14 cellular contexts compared by ENCODE assay signal in genomic region chr7:93011351-93012294, GRCh38.
A peak's percentile ranks its signal among the peaks of the same experiment; 100 is the strongest.
DNase-seq lines count a peak whose midpoint lies in the region; ATAC-seq and TF ChIP-seq lines count a peak whose summit lies in the region.
"Had no signal": no experiment of that assay in that cellular context is flagged by ENCODE, and none has a peak within 500 bp of the region (broad histone marks: within the 10 kb centered on the region; RNA-seq: fewer than 3 reads in every experiment).

No MANE protein-coding gene starts in this region.

- intact Hi-C loops in activated CD4-positive, alpha-beta T cell treated with anti-CD3 and anti-CD28 coated beads for 36 hours (cut with DNase I, micrococcal nuclease): no loop called here
- intact Hi-C loops in mucosa of descending colon (cut with DNase I, micrococcal nuclease): no loop called here

- POLR2A ChIA-PET in activated CD4-positive, alpha-beta T cell treated with anti-CD3 and anti-CD28 coated beads for 36 hours (lab: Charles Lee): interaction anchor here (0.6 kb wide), 1 partner anchor 57 kb away, joined by 3 read pairs; no protein-coding TSS in a partner anchor

- H3K4me3 ChIP-seq in astrocyte of the cerebellum (ENCODE audit: low read depth, low read length) (no peak overlapping the region), mucosa of descending colon (no peak overlapping the region)
- H3K4me3 ChIP-seq: thoracic aorta had no signal

- H3K27ac ChIP-seq in foreskin keratinocyte: no peak overlapping the region
- H3K27ac ChIP-seq: 22Rv1, thoracic aorta had no signal

- no peak for TF ChIP-seq CTCF in astrocyte of the cerebellum (IDR thresholded peaks at IDR 0.05; ENCODE audit: low read depth, low read length, missing control alignments)
- TF ChIP-seq CTCF in foreskin keratinocyte (conservative IDR thresholded peaks at IDR 0.05): no peak
- TF ChIP-seq CTCF in mucosa of descending colon (IDR thresholded peaks at IDR 0.05): no peak

- H3K27me3 ChIP-seq in foreskin keratinocyte: no peaks in the 10 kb centered on the region

- H3K36me3 ChIP-seq in mucosa of descending colon (ENCODE audit: low read depth): no peaks in the 10 kb centered on the region
- H3K36me3 ChIP-seq: thoracic aorta had no signal

- H3K9me3 Mint-ChIP-seq in activated CD4-positive, alpha-beta T cell treated with anti-CD3 and anti-CD28 coated beads for 36 hours (ENCODE audit: low read depth): no peaks in the 10 kb centered on the region
- H3K9me3 Mint-ChIP-seq: activated naive CD4-positive, alpha-beta T cell treated with anti-CD3 and anti-CD28 coated beads, Interleukin-2, amount 50 U/mL, for 72 hours; dendritic cell treated with granulocyte-macrophage colony-stimulating factor and Interleukin-4, amounts not matched to agents 40 ng/mL and 50 ng/mL, for 4 days had no signal

- H3K4me3 Mint-ChIP-seq in activated CD4-positive, alpha-beta T cell treated with anti-CD3 and anti-CD28 coated beads for 36 hours: no peak overlapping the region
- H3K4me3 Mint-ChIP-seq: dendritic cell treated with granulocyte-macrophage colony-stimulating factor and Interleukin-4, amounts not matched to agents 40 ng/mL and 50 ng/mL, for 4 days had no signal

- ATAC-seq in activated CD4-positive, alpha-beta T cell treated with anti-CD3 and anti-CD28 coated beads for 36 hours: peak; percentile 49
- ATAC-seq in foreskin keratinocyte: peak; percentile 89
- no peak for ATAC-seq in GM21723 (IDR thresholded peaks at IDR 0.05; ENCODE audit: unreplicated experiment)
- ATAC-seq in mucosa of descending colon: no peak
- no peak for ATAC-seq in HG03469 (IDR thresholded peaks at IDR 0.05; ENCODE audit: unreplicated experiment)
- ATAC-seq in GM18868 (IDR thresholded peaks at IDR 0.05; ENCODE audit: unreplicated experiment): no peak
- ATAC-seq: activated naive CD4-positive, alpha-beta T cell treated with anti-CD3 and anti-CD28 coated beads, Interleukin-2, amount 50 U/mL, for 72 hours had no signal

- H3K4me1 Mint-ChIP-seq in activated CD4-positive, alpha-beta T cell treated with anti-CD3 and anti-CD28 coated beads for 36 hours: peaks cover 8% of the 10 kb centered on the region

- CTCF ChIA-PET in activated CD4-positive, alpha-beta T cell treated with anti-CD3 and anti-CD28 coated beads for 36 hours (lab: Charles Lee): interaction anchor here (0.6 to 1.1 kb wide), 6 partner anchors 9 to 564 kb away, joined by 3 to 4 read pairs (median 3); partner anchors contain the start of gene GATAD1

- peaks cover 6% of the 10 kb centered on the region for H3K27me3 Mint-ChIP-seq in activated CD4-positive, alpha-beta T cell treated with anti-CD3 and anti-CD28 coated beads for 36 hours
- H3K27me3 Mint-ChIP-seq: dendritic cell treated with granulocyte-macrophage colony-stimulating factor and Interleukin-4, amounts not matched to agents 40 ng/mL and 50 ng/mL, for 4 days had no signal

- no peaks in the 10 kb centered on the region for H3K36me3 Mint-ChIP-seq in activated CD4-positive, alpha-beta T cell treated with anti-CD3 and anti-CD28 coated beads for 36 hours (ENCODE audit: low read depth)
- H3K36me3 Mint-ChIP-seq: activated naive CD4-positive, alpha-beta T cell treated with anti-CD3 and anti-CD28 coated beads, Interleukin-2, amount 50 U/mL, for 72 hours had no signal

- peaks cover 15% of the 10 kb centered on the region for H3K4me1 ChIP-seq in foreskin keratinocyte
- H3K4me1 ChIP-seq in mucosa of descending colon (ENCODE audit: low read depth): peaks cover 32% of the 10 kb centered on the region

- DNase-seq in activated CD4-positive, alpha-beta T cell treated with anti-CD3 and anti-CD28 coated beads for 36 hours: no peak
- no peak for DNase-seq in activated CD4-positive, alpha-beta T cell treated with anti-CD3 and anti-CD28 coated beads, Interleukin-2, amount 50 U/mL, for 1 hour
- DNase-seq in astrocyte of the cerebellum (ENCODE audit: low read depth) (peak; percentile 95), foreskin keratinocyte (peak; percentile 90 to 96), mucosa of descending colon (no peak)
- DNase-seq: Karpas-422, midbrain had no signal

- H3K9me3 ChIP-seq in mucosa of descending colon: no peaks in the 10 kb centered on the region
- H3K9me3 ChIP-seq: thoracic aorta had no signal

- H3K27ac Mint-ChIP-seq in activated CD4-positive, alpha-beta T cell treated with anti-CD3 and anti-CD28 coated beads for 36 hours: no peak overlapping the region
- H3K27ac Mint-ChIP-seq: activated naive CD4-positive, alpha-beta T cell treated with anti-CD3 and anti-CD28 coated beads, Interleukin-2, amount 50 U/mL, for 72 hours; dendritic cell treated with granulocyte-macrophage colony-stimulating factor and Interleukin-4, amounts not matched to agents 40 ng/mL and 50 ng/mL, for 4 days had no signal

- in situ Hi-C loops in astrocyte of the cerebellum (cut with HindIII; ENCODE audit: low sequenced_read_pairs): no loop called here

Comparison
In these comparisons a context has a peak if more than half of its experiments do, and no peak if none do; other contexts are left out.
1. ATAC-seq: peak in activated CD4-positive, alpha-beta T cell treated with anti-CD3 and anti-CD28 coated beads for 36 hours (single experiment) and foreskin keratinocyte (single experiment); none in GM21723 (single experiment), mucosa of descending colon (single experiment), HG03469 (single experiment) and GM18868 (single experiment).
2. DNase-seq: peak in astrocyte of the cerebellum (single experiment) and foreskin keratinocyte (2 of 2); none in activated CD4-positive, alpha-beta T cell treated with anti-CD3 and anti-CD28 coated beads for 36 hours (single experiment), activated CD4-positive, alpha-beta T cell treated with anti-CD3 and anti-CD28 coated beads, Interleukin-2, amount 50 U/mL, for 1 hour (single experiment) and mucosa of descending colon (0 of 3).